27 cellular contexts compared by ENCODE assay signal in genomic region chr22:49795521-49795920, GRCh38. TPM values are rescaled to one million over a fixed set of nuclear protein-coding genes. Genes with fewer than 3 reads are reported as not detected.
DNase-seq lines count a peak whose midpoint lies in the region; ATAC-seq, FAIRE-seq and TF ChIP-seq lines count a peak whose summit lies in the region.
"Had no signal": no experiment of that assay in that cellular context is flagged by ENCODE, and none has a peak within 500 bp of the region (broad histone marks: within the 10 kb centered on the region; RNA-seq: fewer than 3 reads in every experiment).

No MANE protein-coding gene starts in this region.

- TF ChIP-seq POLR2A in HepG2 (IDR thresholded peaks at IDR 0.05; ENCODE audit: insufficient read depth in 1 of 2, low read depth in 2 of 2, low read length in 2 of 2) (no peak), right lobe of liver (IDR thresholded peaks at IDR 0.05) (no peak), body of pancreas (IDR thresholded peaks at IDR 0.05) (no peak)

- peaks cover 29% of the 10 kb centered on the region for H3K79me2 ChIP-seq in HepG2 (ENCODE audit: insufficient read depth, low read length)

- peaks cover 14% of the 10 kb centered on the region; the same call in 1 of the 2 replicates for H4K20me1 ChIP-seq in HepG2 (ENCODE audit: insufficient read depth, low read length)

- no peaks in the 10 kb centered on the region for H3K27me3 Mint-ChIP-seq in activated CD4-positive, alpha-beta T cell treated with anti-CD3 and anti-CD28 coated beads for 36 hours
- no peaks in the 10 kb centered on the region for H3K27me3 Mint-ChIP-seq in glutamatergic neuron (ENCODE audit: unreplicated experiment)

- H3K9me3 ChIP-seq in HepG2 (ENCODE audit: low read length) = no peaks in the 10 kb centered on the region
- H3K9me3 ChIP-seq in right lobe of liver = no peaks in the 10 kb centered on the region
- H3K9me3 ChIP-seq in BE2C = no peaks in the 10 kb centered on the region
- no peaks in the 10 kb centered on the region for H3K9me3 ChIP-seq in body of pancreas

- no peak overlapping the region for H3K4me3 Mint-ChIP-seq in activated CD4-positive, alpha-beta T cell treated with anti-CD3 and anti-CD28 coated beads for 36 hours
- no peak overlapping the region for H3K4me3 Mint-ChIP-seq in glutamatergic neuron (ENCODE audit: unreplicated experiment)

- no peaks in the 10 kb centered on the region for H3K9me3 Mint-ChIP-seq in activated CD4-positive, alpha-beta T cell treated with anti-CD3 and anti-CD28 coated beads for 36 hours (ENCODE audit: low read depth)
- peaks cover 13% of the 10 kb centered on the region for H3K9me3 Mint-ChIP-seq in glutamatergic neuron (ENCODE audit: unreplicated experiment)

- H3K36me3 ChIP-seq in HepG2 (replicated peaks in 1 of 2; ENCODE audit: control insufficient read depth in 1 of 2, insufficient read depth in 2 of 2, low read length in 2 of 2) (peaks cover 55 to 91% of the 10 kb centered on the region in 2 experiments), right lobe of liver (peaks cover 4 to 90% (median 36%) of the 10 kb centered on the region in 4 donors), BE2C (peaks cover 90% of the 10 kb centered on the region), body of pancreas (replicated peaks in 1 of 2; ENCODE audit: insufficient read depth in 1 of 2, low read depth in 2 of 2) (peaks cover 10 to 34% of the 10 kb centered on the region in 2 donors)

- peaks cover under 1% of the 10 kb centered on the region; the same call in 1 of the 2 replicates for H3K4me1 ChIP-seq in HepG2 (ENCODE audit: insufficient read depth, low read length)
- no peaks in the 10 kb centered on the region for H3K4me1 ChIP-seq in right lobe of liver
- H3K4me1 ChIP-seq in BE2C = no peaks in the 10 kb centered on the region
- peaks cover 1% of the 10 kb centered on the region for H3K4me1 ChIP-seq in body of pancreas

- no peaks in the 10 kb centered on the region for H3K27me3 ChIP-seq in HepG2 (ENCODE audit: control insufficient read depth in 1 of 2, insufficient read depth in 2 of 2, low read length in 2 of 2)
- no peaks in the 10 kb centered on the region for H3K27me3 ChIP-seq in right lobe of liver
- H3K27me3 ChIP-seq in BE2C = no peaks in the 10 kb centered on the region
- no peaks in the 10 kb centered on the region for H3K27me3 ChIP-seq in body of pancreas

- H3K4me3 ChIP-seq in HepG2 (replicated peaks in 1 of 3; ENCODE audit: insufficient read depth in 1 of 3, low read depth in 2 of 3, low read length in 3 of 3) (no peak overlapping the region), right lobe of liver (no peak overlapping the region), BE2C (ENCODE audit: low read depth, low read length) (no peak overlapping the region), body of pancreas (no peak overlapping the region)

- WGBS in HepG2 (ENCODE audit: low lambda C conversion rate) = 98% methylated on average over 8 of the region's 11 CpGs
- 95% methylated on average over 2 of the region's 11 CpGs for WGBS in right lobe of liver (ENCODE audit: insufficient coverage, low coverage, low lambda C conversion rate, missing lambda C conversion rate)
- WGBS in body of pancreas, 2 donors = 88 to 94% methylated on average over 3 to 11 of the region's 11 CpGs

- TF ChIP-seq RAD21 in HepG2 (CRISPR knock-in tag; IDR thresholded peaks at IDR 0.05) = no peak

- no peak for ATAC-seq in activated CD4-positive, alpha-beta T cell treated with anti-CD3 and anti-CD28 coated beads for 36 hours
- no peak for ATAC-seq in HepG2
- no peak for ATAC-seq in right lobe of liver
- no peak for ATAC-seq in body of pancreas
- ATAC-seq: HCT116, Panc1 had no signal

- CTCF ChIA-PET in activated CD4-positive, alpha-beta T cell treated with anti-CD3 and anti-CD28 coated beads for 36 hours (lab: Charles Lee) = interaction anchor here (0.7 to 1.1 kb wide), 2 partner anchors 22 to 28 kb away, joined by 3 read pairs; no protein-coding TSS in a partner anchor
- CTCF ChIA-PET in HepG2 (lab: Yijun Ruan, JAX; ENCODE audit: low intra/inter-chr PET ratio, low total read pairs) = no interaction called here

- in situ Hi-C loops in HepG2 (cut with HindIII; ENCODE audit: extremely low pct_ligation_motif_present, low pct_unique_long_range_greater_than_20kb) (no loop called here), KBM-7 (cut with MboI; ENCODE audit: low pct_unique_long_range_greater_than_20kb, low sequenced_read_pairs) (loop anchor here (25.0 kb wide), 1 partner anchor 92 kb away; no protein-coding TSS in a partner anchor)

- TF ChIP-seq EP300 in HepG2 (IDR thresholded peaks at IDR 0.05; ENCODE audit: low read depth in 2 of 2, low read length in 2 of 2) (no peak), HepG2 (CRISPR knock-in tag; IDR thresholded peaks at IDR 0.05; ENCODE audit: borderline replicate concordance) (no peak)

- H3K9ac ChIP-seq in HepG2 (ENCODE audit: insufficient read depth, low read depth, low read length) = no peak overlapping the region

- intact Hi-C loops in activated CD4-positive, alpha-beta T cell treated with anti-CD3 and anti-CD28 coated beads for 36 hours (cut with DNase I, micrococcal nuclease) = no loop called here
- intact Hi-C loops in HepG2 (cut with micrococcal nuclease; ENCODE audit: unreplicated experiment) = no loop called here
- intact Hi-C loops in right lobe of liver (cut with DNase I) = no loop called here
- intact Hi-C loops in body of pancreas (cut with DNase I) = no loop called here

- peaks cover 51% of the 10 kb centered on the region for H3K36me3 Mint-ChIP-seq in activated CD4-positive, alpha-beta T cell treated with anti-CD3 and anti-CD28 coated beads for 36 hours (ENCODE audit: low read depth)
- peaks cover 6% of the 10 kb centered on the region for H3K36me3 Mint-ChIP-seq in glutamatergic neuron (ENCODE audit: unreplicated experiment)

- TF ChIP-seq CTCF in HepG2 (CRISPR knock-in tag; IDR thresholded peaks at IDR 0.05) (no peak), right lobe of liver (IDR thresholded peaks at IDR 0.05) (no peak), glutamatergic neuron (IDR thresholded peaks at IDR 0.05; ENCODE audit: partially characterized antibody, unreplicated experiment) (no peak), BE2C (IDR thresholded peaks at IDR 0.05; ENCODE audit: low read depth, low read length) (no peak), body of pancreas (IDR thresholded peaks at IDR 0.05) (no peak)

- peaks cover 20% of the 10 kb centered on the region for H3K4me1 Mint-ChIP-seq in activated CD4-positive, alpha-beta T cell treated with anti-CD3 and anti-CD28 coated beads for 36 hours
- peaks cover 12% of the 10 kb centered on the region for H3K4me1 Mint-ChIP-seq in glutamatergic neuron (ENCODE audit: low read depth, unreplicated experiment)

- H2AFZ ChIP-seq in HepG2 (ENCODE audit: low read length) = no peak overlapping the region

- POLR2A ChIA-PET in activated CD4-positive, alpha-beta T cell treated with anti-CD3 and anti-CD28 coated beads for 36 hours (lab: Charles Lee) = no interaction called here
- POLR2A ChIA-PET in HepG2 (lab: Yijun Ruan, JAX) = no interaction called here

- H3K27ac ChIP-seq in HepG2 (ENCODE audit: extremely low read length, insufficient read depth, low read length) (no peak overlapping the region), right lobe of liver (no peak overlapping the region), body of pancreas (no peak overlapping the region)

- no TSS peak for BruUV-seq in HepG2 (replicated peaks; lab: Mats Ljungman, UMichigan)

- FAIRE-seq in HepG2 (lab: Jason Lieb, UNC) = no peak
- FAIRE-seq: D721Med, GM18507, HTR-8/SVneo had no signal

- peak overlapping the region; percentile 13 for H3K27ac Mint-ChIP-seq in activated CD4-positive, alpha-beta T cell treated with anti-CD3 and anti-CD28 coated beads for 36 hours
- peak overlapping the region; percentile 57 for H3K27ac Mint-ChIP-seq in glutamatergic neuron (ENCODE audit: unreplicated experiment)

- DNase-seq in activated CD4-positive, alpha-beta T cell treated with anti-CD3 and anti-CD28 coated beads for 36 hours = no peak
- DNase-seq in activated CD4-positive, alpha-beta T cell treated with anti-CD3 and anti-CD28 coated beads, Interleukin-2, amount 50 U/mL, for 4 hours = no peak
- DNase-seq in HepG2 (ENCODE audit: low spot score) (no peak), right lobe of liver (no peak), glutamatergic neuron (no peak), BE2C (no peak), KBM-7 (no peak), body of pancreas (no peak)
- DNase-seq: 8988T, C1 segment of cervical spinal cord, DMS53, GDM1, GOT3, IMR-90, Karpas-422, MV-4-11, NCI-H1105 treated with DMSO at 0.1 percent for 48 hours, NCI-H2029 treated with DMSO at 0.1 percent for 48 hours, NCI-H2171, NCI-H345, NCI-H524 treated with DMSO at 0.1 percent for 48 hours, NCI-H82 had no signal

- H3K4me2 ChIP-seq in HepG2 (ENCODE audit: low read depth, low read length) = no peak overlapping the region

RNA-seq across cellular contexts. Expression of gene BRD1, which starts 32.2 kb away (rescaled TPM):
- total RNA-seq in activated CD4-positive, alpha-beta T cell treated with anti-CD3 and anti-CD28 coated beads for 36 hours = 10 to 100 TPM; 22.1 to 23.6 TPM
- total RNA-seq in HepG2 (2016; rRNA removed; fragmentation: Illumina TruSeq; extraction: Trizol) (6.6 and 12.0 TPM in 2 replicates), right lobe of liver (10 to 100 TPM in 5 of 6 experiments, 1 to 10 TPM in 1; 9.3 to 17.8 (median 11.6) TPM), glutamatergic neuron (ENCODE audit: unreplicated experiment) (73.7 TPM), body of pancreas (10 to 100 TPM; 21.8 to 36.9 TPM)
- total RNA-seq in HepG2 (2016; cell fraction: cytosol; rRNA removed; fragmentation: Illumina TruSeq; extraction: Trizol; ENCODE audit: low read depth) = 6.1 and 7.5 TPM in 2 replicates
- 6.3 and 13.3 TPM in 2 replicates for total RNA-seq in HepG2 (2016; cell fraction: insoluble cytoplasmic fraction; rRNA removed; fragmentation: Illumina TruSeq; extraction: Trizol)
- total RNA-seq in HepG2 (2016; cell fraction: membrane; rRNA removed; fragmentation: Illumina TruSeq; extraction: Trizol) = 6.7 and 8.2 TPM in 2 replicates
- 14.2 and 15.7 TPM in 2 replicates for total RNA-seq in HepG2 (2016; cell fraction: nucleus; rRNA removed; fragmentation: Illumina TruSeq; extraction: Trizol)
- polyA plus RNA-seq in HepG2 (2011; rRNA removed) = 5.1 and 6.4 TPM in 2 replicates
- polyA plus RNA-seq in HepG2 (2011; cell fraction: cytosol; rRNA removed) = 3.8 and 3.9 TPM in 2 replicates
- polyA plus RNA-seq in HepG2 (2011; cell fraction: nucleus; rRNA removed) = 29.0 and 31.0 TPM in 2 replicates
- 14.8 and 16.2 TPM in 2 replicates for polyA plus RNA-seq in HepG2 (2012)
- 0.67 and 0.95 TPM in 2 replicates for polyA plus RNA-seq in HepG2 (2016; cell fraction: cytosol; fragmentation: Illumina TruSeq; extraction: Trizol; ENCODE audit: low read depth)
- 8.8 and 10.0 TPM in 2 replicates for polyA plus RNA-seq in HepG2 (2016; cell fraction: insoluble cytoplasmic fraction; fragmentation: Illumina TruSeq; extraction: Trizol; ENCODE audit: low read depth)
- 2.6 and 3.2 TPM in 2 replicates for polyA plus RNA-seq in HepG2 (2016; cell fraction: membrane; fragmentation: Illumina TruSeq; extraction: Trizol; ENCODE audit: low read depth)
- 28.8 and 30.8 TPM in 2 replicates for polyA plus RNA-seq in HepG2 (2016; cell fraction: nucleus; fragmentation: Illumina TruSeq; extraction: Trizol; ENCODE audit: insufficient read depth, low read depth)
- polyA minus RNA-seq in HepG2 (2011; rRNA and poly(A)+ RNA removed; ENCODE audit: low replicate concordance) = 4.2 and 8.4 TPM in 2 replicates
- polyA minus RNA-seq in HepG2 (2011; cell fraction: cytosol; rRNA and poly(A)+ RNA removed) = 7.6 and 8.3 TPM in 2 replicates
- 29.1 and 32.0 TPM in 2 replicates for polyA minus RNA-seq in HepG2 (2011; cell fraction: nucleus; rRNA and poly(A)+ RNA removed)
- 61.6 TPM for polyA plus RNA-seq in BE2C (2012; ENCODE audit: insufficient read depth, insufficient read length, low read depth)

RNA-seq across cellular contexts. Expression of gene ZBED4, which starts 58.1 kb away (rescaled TPM):
- 10 to 100 TPM; 17.3 to 17.4 TPM for total RNA-seq in activated CD4-positive, alpha-beta T cell treated with anti-CD3 and anti-CD28 coated beads for 36 hours
- total RNA-seq in HepG2 (2016; rRNA removed; fragmentation: Illumina TruSeq; extraction: Trizol) = 9.6 and 11.9 TPM in 2 replicates
- total RNA-seq in HepG2 (2016; cell fraction: cytosol; rRNA removed; fragmentation: Illumina TruSeq; extraction: Trizol; ENCODE audit: low read depth) = 0.91 and 1.3 TPM in 2 replicates
- total RNA-seq in HepG2 (2016; cell fraction: insoluble cytoplasmic fraction; rRNA removed; fragmentation: Illumina TruSeq; extraction: Trizol) = 9.6 and 9.7 TPM in 2 replicates
- total RNA-seq in HepG2 (2016; cell fraction: membrane; rRNA removed; fragmentation: Illumina TruSeq; extraction: Trizol) = 5.5 TPM in 2 replicates
- total RNA-seq in HepG2 (2016; cell fraction: nucleus; rRNA removed; fragmentation: Illumina TruSeq; extraction: Trizol) = 8.0 and 9.8 TPM in 2 replicates
- 5.4 and 6.0 TPM in 2 replicates for polyA plus RNA-seq in HepG2 (2011; rRNA removed)
- polyA plus RNA-seq in HepG2 (2011; cell fraction: cytosol; rRNA removed) = 4.8 and 5.6 TPM in 2 replicates
- 9.9 and 11.1 TPM in 2 replicates for polyA plus RNA-seq in HepG2 (2011; cell fraction: nucleus; rRNA removed)
- 9.9 and 11.2 TPM in 2 replicates for polyA plus RNA-seq in HepG2 (2012)
- polyA plus RNA-seq in HepG2 (2016; cell fraction: cytosol; fragmentation: Illumina TruSeq; extraction: Trizol; ENCODE audit: low read depth) = 0.43 and 0.49 TPM in 2 replicates
- polyA plus RNA-seq in HepG2 (2016; cell fraction: insoluble cytoplasmic fraction; fragmentation: Illumina TruSeq; extraction: Trizol; ENCODE audit: low read depth) = 9.0 and 10.5 TPM in 2 replicates
- polyA plus RNA-seq in HepG2 (2016; cell fraction: membrane; fragmentation: Illumina TruSeq; extraction: Trizol; ENCODE audit: low read depth) = 2.4 and 2.7 TPM in 2 replicates
- polyA plus RNA-seq in HepG2 (2016; cell fraction: nucleus; fragmentation: Illumina TruSeq; extraction: Trizol; ENCODE audit: insufficient read depth, low read depth) = 13.2 and 13.5 TPM in 2 replicates
- polyA minus RNA-seq in HepG2 (2011; rRNA and poly(A)+ RNA removed; ENCODE audit: low replicate concordance) = 7.8 and 12.8 TPM in 2 replicates
- 8.8 and 10.3 TPM in 2 replicates for polyA minus RNA-seq in HepG2 (2011; cell fraction: cytosol; rRNA and poly(A)+ RNA removed)
- polyA minus RNA-seq in HepG2 (2011; cell fraction: nucleus; rRNA and poly(A)+ RNA removed) = 12.1 and 13.2 TPM in 2 replicates
- 1 to 10 TPM; 4.1 to 9.3 (median 5.2) TPM for total RNA-seq in right lobe of liver
- 53.5 TPM for total RNA-seq in glutamatergic neuron (ENCODE audit: unreplicated experiment)
- polyA plus RNA-seq in BE2C (2012; ENCODE audit: insufficient read depth, insufficient read length, low read depth) = 31.0 TPM
- 10 to 100 TPM in 1 of 2 donors, 1 to 10 TPM in 1; 9.6 to 17.1 TPM for total RNA-seq in body of pancreas
